Comparison of ENCODE assay signal across 11 cellular contexts in genomic region chrX:12137982-12138365, GRCh38. TPM values are rescaled to one million over a fixed set of nuclear protein-coding genes. Genes with fewer than 3 reads are reported as not detected.
DNase-seq lines count a peak whose midpoint lies in the region; ATAC-seq and TF ChIP-seq lines count a peak whose summit lies in the region.
"Had no signal": no experiment of that assay in that cellular context is flagged by ENCODE, and none has a peak within 500 bp of the region (broad histone marks: within the 10 kb centered on the region; RNA-seq: fewer than 3 reads in every experiment).

No MANE protein-coding gene starts in this region.

- H3K27ac ChIP-seq in HUES6 (ENCODE audit: low read depth, low read length) (no peak overlapping the region), iPS-18a (ENCODE audit: low read length) (no peak overlapping the region), smooth muscle cell (ENCODE audit: low read depth) (no peak overlapping the region)
- H3K27ac ChIP-seq: KMS-11 had no signal

- H3K36me3 ChIP-seq in HUES6 (ENCODE audit: control insufficient read depth, insufficient read depth, low read length) = no peaks in the 10 kb centered on the region
- no peaks in the 10 kb centered on the region for H3K36me3 ChIP-seq in iPS-18a (ENCODE audit: control insufficient read depth, low read depth, low read length)
- H3K36me3 ChIP-seq in smooth muscle cell (ENCODE audit: low read depth) = no peaks in the 10 kb centered on the region

- H3K9ac ChIP-seq in HUES6 (ENCODE audit: low read length) (peak overlapping the region; percentile 78), iPS-18a (ENCODE audit: low read length) (no peak overlapping the region), smooth muscle cell (ENCODE audit: low read depth) (no peak overlapping the region)
- H3K9ac ChIP-seq: KMS-11 had no signal

- H2AFZ ChIP-seq in smooth muscle cell (ENCODE audit: low read depth) = peak overlapping the region; percentile 66

- H4K20me1 ChIP-seq in smooth muscle cell (ENCODE audit: low read depth) = no peaks in the 10 kb centered on the region

- peak overlapping the region; percentile 76 for H3K4me3 ChIP-seq in HUES6 (ENCODE audit: low read depth, low read length)
- H3K4me3 ChIP-seq in iPS-18a (ENCODE audit: low read length) = peak overlapping the region; percentile 70
- peak overlapping the region; percentile 51 for H3K4me3 ChIP-seq in smooth muscle cell

- peaks cover 6% of the 10 kb centered on the region for H3K4me1 Mint-ChIP-seq in brain

- DNase-seq in smooth muscle cell (lab: John Stamatoyannopoulos, UW; ENCODE audit: unreplicated experiment) (no peak), omental fat pad (ENCODE audit: low spot score) (no peak), KG1 (lab: John Stamatoyannopoulos, UW) (no peak)
- DNase-seq: activated CD4-positive, alpha-beta memory T cell treated with anti-CD3 and anti-CD28 coated beads for 36 hours; GOT3 had no signal

- no peak for ATAC-seq in HG02870 (IDR thresholded peaks at IDR 0.05; ENCODE audit: unreplicated experiment)
- no peak for ATAC-seq in omental fat pad (ENCODE audit: low FRiP score)
- ATAC-seq in HG03457 (IDR thresholded peaks at IDR 0.05; ENCODE audit: unreplicated experiment) = no peak

- H3K4me1 ChIP-seq in HUES6 (ENCODE audit: control insufficient read depth, insufficient read depth, low read length) = peaks cover 16% of the 10 kb centered on the region
- no peaks in the 10 kb centered on the region for H3K4me1 ChIP-seq in iPS-18a (ENCODE audit: control insufficient read depth, low read depth, low read length)
- H3K4me1 ChIP-seq in smooth muscle cell (ENCODE audit: low read depth) = no peaks in the 10 kb centered on the region

- H3F3A ChIP-seq in smooth muscle cell (ENCODE audit: low read depth) = no peaks in the 10 kb centered on the region

- peak overlapping the region in 4 of 5 experiments; percentile 62 to 89 (median 82) for H3K27ac Mint-ChIP-seq in brain
- H3K27ac Mint-ChIP-seq: activated CD4-positive, alpha-beta memory T cell treated with anti-CD3 and anti-CD28 coated beads for 36 hours had no signal

- peak overlapping the region; percentile 85 for H3K4me2 ChIP-seq in smooth muscle cell
- H3K4me2 ChIP-seq: KMS-11 had no signal

- H3K9me3 ChIP-seq in HUES6 (ENCODE audit: control insufficient read depth, insufficient read depth, low read depth, low read length) (no peaks in the 10 kb centered on the region), iPS-18a (ENCODE audit: control insufficient read depth, low read depth, low read length) (no peaks in the 10 kb centered on the region), smooth muscle cell (replicated peaks; ENCODE audit: low read depth) (no peaks in the 10 kb centered on the region)

- 46% methylated on average over 22 of the region's 22 CpGs for WGBS in smooth muscle cell (ENCODE audit: low lambda C conversion rate)

- H3K27me3 ChIP-seq in HUES6 (ENCODE audit: control insufficient read depth, insufficient read depth, low read length) = peaks cover 65% of the 10 kb centered on the region
- H3K27me3 ChIP-seq in iPS-18a (ENCODE audit: control insufficient read depth, insufficient read depth, low read length) = peaks cover 54% of the 10 kb centered on the region
- peaks cover 43% of the 10 kb centered on the region for H3K27me3 ChIP-seq in smooth muscle cell (ENCODE audit: low read depth)

- no peaks in the 10 kb centered on the region for H3K79me2 ChIP-seq in smooth muscle cell (ENCODE audit: low read depth)

- H3K27me3 Mint-ChIP-seq in brain = peaks cover 40% of the 10 kb centered on the region

- no peak for TF ChIP-seq CTCF in brain (conservative IDR thresholded peaks at IDR 0.05)
- TF ChIP-seq CTCF in smooth muscle cell (IDR thresholded peaks at IDR 0.05; ENCODE audit: borderline replicate concordance, insufficient read depth, poor library complexity, severe bottlenecking) = no peak
- no peak for TF ChIP-seq CTCF in omental fat pad (IDR thresholded peaks at IDR 0.05)

- H3K36me3 Mint-ChIP-seq in brain = no peaks in the 10 kb centered on the region
- H3K36me3 Mint-ChIP-seq: activated CD4-positive, alpha-beta memory T cell treated with anti-CD3 and anti-CD28 coated beads for 36 hours had no signal

- H3K9me3 Mint-ChIP-seq in brain = peaks cover 0 to 2% (median 0%) of the 10 kb centered on the region in 5 experiments
- H3K9me3 Mint-ChIP-seq: activated CD4-positive, alpha-beta memory T cell treated with anti-CD3 and anti-CD28 coated beads for 36 hours had no signal

- peak overlapping the region; percentile 84 to 88 (median 84) for H3K4me3 Mint-ChIP-seq in brain
- H3K4me3 Mint-ChIP-seq: activated CD4-positive, alpha-beta memory T cell treated with anti-CD3 and anti-CD28 coated beads for 36 hours had no signal

RNA-seq across cellular contexts. Expression of gene FRMPD4, which starts 0.3 kb away (rescaled TPM):
- 0.66 TPM for polyA plus RNA-seq in brain (ENCODE audit: insufficient read depth, low read depth, low replicate concordance)
- total RNA-seq in smooth muscle cell = 0.13 and 0.22 TPM in 2 replicates
- polyA plus RNA-seq in smooth muscle cell = not detected in 2 replicates
- under 1 TPM; 0.12 to 0.47 (median 0.25) TPM for total RNA-seq in omental fat pad
- total RNA-seq: activated CD4-positive, alpha-beta memory T cell treated with anti-CD3 and anti-CD28 coated beads for 36 hours had no signal
